Comparison of ENCODE assay signal across 8 cellular contexts in genomic region chr15:65304393-65305143, GRCh38. TPM values are rescaled to one million over a fixed set of nuclear protein-coding genes. Genes with fewer than 3 reads are reported as not detected.
A peak's percentile ranks its signal among the peaks of the same experiment; 100 is the strongest.
DNase-seq lines count a peak whose midpoint lies in the region; ATAC-seq, FAIRE-seq and TF ChIP-seq lines count a peak whose summit lies in the region.

Gene RNU5B-1 (plus strand): TSS chr15:65304677.

- peak within 1 kb of the TSS; percentile 82 for H3K9ac ChIP-seq in BLaER1
- H3K9ac ChIP-seq in HepG2 (ENCODE audit: insufficient read depth, low read depth, low read length) = peak within 1 kb of the TSS; percentile 86

- POLR2A ChIA-PET in HepG2 (lab: Yijun Ruan, JAX) = interaction anchor here (0.6 to 2.4 kb wide), 37 partner anchors 9 to 1141 kb away, joined by 3 to 50 read pairs (median 6); partner anchors contain the start of genes CLPX, DPP8, HACD3 and IGDCC3

- BruUV-seq in HepG2 (replicated peaks; lab: Mats Ljungman, UMichigan) = TSS peak; percentile 99

- CTCF ChIA-PET in HepG2 (lab: Yijun Ruan, JAX; ENCODE audit: low intra/inter-chr PET ratio, low total read pairs) = interaction anchor here (1.0 kb wide), 1 partner anchor 116 kb away, joined by 5 read pairs; no protein-coding TSS in a partner anchor

- H3K4me3 ChIP-seq in BLaER1 (peak within 1 kb of the TSS; percentile 64), HepG2 (replicated peaks in 1 of 3; ENCODE audit: insufficient read depth in 1 of 3, low read depth in 2 of 3, low read length in 3 of 3) (peak within 1 kb of the TSS; percentile 62 to 81 (median 73))

- TF ChIP-seq POLR2A in HepG2 (IDR thresholded peaks at IDR 0.05; ENCODE audit: insufficient read depth in 1 of 2, low read depth in 2 of 2, low read length in 2 of 2) = peak; percentile 98 to 100

- peak; percentile 78 for TF ChIP-seq CTCF in HepG2 (CRISPR knock-in tag; IDR thresholded peaks at IDR 0.05)

- peak; percentile 63 for TF ChIP-seq RAD21 in HepG2 (CRISPR knock-in tag; IDR thresholded peaks at IDR 0.05)

- ATAC-seq in GM19043 (IDR thresholded peaks at IDR 0.05; ENCODE audit: low read depth, unreplicated experiment) (peak; percentile 69), HG03378 (IDR thresholded peaks at IDR 0.05; ENCODE audit: unreplicated experiment) (peak; percentile 69), HepG2 (peak; percentile 62)

- H3K4me1 ChIP-seq in BLaER1 (peaks cover 43% of the 10 kb centered on the region), HepG2 (ENCODE audit: insufficient read depth, low read length) (peaks cover 42% of the 10 kb centered on the region)

- H2AFZ ChIP-seq in HepG2 (ENCODE audit: low read length) = peak within 1 kb of the TSS; percentile 65

- FAIRE-seq in HepG2 (lab: Jason Lieb, UNC) = peak; percentile 61

- H4K20me1 ChIP-seq in BLaER1 (no peaks in the 10 kb centered on the region), HepG2 (ENCODE audit: insufficient read depth, low read length) (no peaks in the 10 kb centered on the region)

- peak within 1 kb of the TSS; percentile 93 for H3K4me2 ChIP-seq in BLaER1
- H3K4me2 ChIP-seq in HepG2 (ENCODE audit: low read depth, low read length) = peak within 1 kb of the TSS; percentile 94

- intact Hi-C loops in HepG2 (cut with micrococcal nuclease; ENCODE audit: unreplicated experiment) = loop anchor here (1.0 kb wide), 2 partner anchors 8 kb away; partner anchors contain the start of gene RNU5A-1

- H3K27me3 ChIP-seq in BLaER1 (no peaks in the 10 kb centered on the region), HepG2 (ENCODE audit: control insufficient read depth in 1 of 2, insufficient read depth in 2 of 2, low read length in 2 of 2) (no peaks in the 10 kb centered on the region; a peak in 1 of 5 replicates)

- peak; percentile 87 for DNase-seq in NCI-H510A treated with DMSO at 0.1 percent for 48 hours (lab: John Stamatoyannopoulos, UW)
- peak; percentile 92 for DNase-seq in activated CD4-positive, alpha-beta T cell treated with anti-CD3 and anti-CD28 coated beads for 48 hours
- DNase-seq in dermis blood vessel endothelial cell = peak; percentile 93
- DNase-seq in HepG2 (ENCODE audit: low spot score) = peak; percentile 93
- peak; percentile 78 to 84 for DNase-seq in stimulated activated CD4-positive, alpha-beta T cell treated with anti-CD3 and anti-CD28 coated beads, Interleukin-2, amount 100 ng/mL, for 48 hours

- TF ChIP-seq EP300 in HepG2 (IDR thresholded peaks at IDR 0.05; ENCODE audit: low read depth in 2 of 2, low read length in 2 of 2) (peak in 1 of 2 experiments; percentile 43; a peak in 2 of 4 replicates), HepG2 (CRISPR knock-in tag; IDR thresholded peaks at IDR 0.05; ENCODE audit: borderline replicate concordance) (no peak)

- H3K27ac ChIP-seq in BLaER1 = peak within 1 kb of the TSS; percentile 94
- H3K27ac ChIP-seq in HepG2 (ENCODE audit: extremely low read length, insufficient read depth, low read length) = peak within 1 kb of the TSS; percentile 91

- WGBS in HepG2 (ENCODE audit: low lambda C conversion rate) = 1% methylated on average over 23 of the region's 23 CpGs

- no peaks in the 10 kb centered on the region for H3K36me3 ChIP-seq in BLaER1
- H3K36me3 ChIP-seq in HepG2 (replicated peaks in 1 of 2; ENCODE audit: control insufficient read depth in 1 of 2, insufficient read depth in 2 of 2, low read length in 2 of 2) = no peaks in the 10 kb centered on the region

- peaks cover 4% of the 10 kb centered on the region for H3K79me2 ChIP-seq in HepG2 (ENCODE audit: insufficient read depth, low read length)

- in situ Hi-C loops in HepG2 (cut with HindIII; ENCODE audit: extremely low pct_ligation_motif_present, low pct_unique_long_range_greater_than_20kb) = no loop called here

- H3K9me3 ChIP-seq in BLaER1 = peaks cover 6% of the 10 kb centered on the region; the same call in 1 of the 2 replicates
- H3K9me3 ChIP-seq in HepG2 (ENCODE audit: low read length) = no peaks in the 10 kb centered on the region

TF ChIP-seq in HepG2, 621 proteins besides CTCF, POLR2A, EP300 and RAD21 (continues in another document):
- TF ChIP-seq ZNF543 (CRISPR knock-in tag; IDR thresholded peaks at IDR 0.05) (peak; percentile 86), ZNF713 (CRISPR knock-in tag; IDR thresholded peaks at IDR 0.05) (no peak), SP5 (CRISPR knock-in tag; IDR thresholded peaks at IDR 0.05; ENCODE audit: borderline replicate concordance, low read depth) (peak; percentile 31; the same call in 1 of the 2 replicates), KLF16 (CRISPR knock-in tag; IDR thresholded peaks at IDR 0.05) (peak in 1 of 2 experiments; percentile 99; a peak in 2 of 4 replicates), ZNF549 (CRISPR knock-in tag; IDR thresholded peaks at IDR 0.05) (no peak), FIP1L1 (IDR thresholded peaks at IDR 0.05; ENCODE audit: borderline replicate concordance, insufficient read depth, low read depth, low read length) (no peak), ZEB1 (IDR thresholded peaks at IDR 0.05; ENCODE audit: insufficient replicate concordance, low read depth) (peak; percentile 63)
- TF ChIP-seq, protein P1, sequence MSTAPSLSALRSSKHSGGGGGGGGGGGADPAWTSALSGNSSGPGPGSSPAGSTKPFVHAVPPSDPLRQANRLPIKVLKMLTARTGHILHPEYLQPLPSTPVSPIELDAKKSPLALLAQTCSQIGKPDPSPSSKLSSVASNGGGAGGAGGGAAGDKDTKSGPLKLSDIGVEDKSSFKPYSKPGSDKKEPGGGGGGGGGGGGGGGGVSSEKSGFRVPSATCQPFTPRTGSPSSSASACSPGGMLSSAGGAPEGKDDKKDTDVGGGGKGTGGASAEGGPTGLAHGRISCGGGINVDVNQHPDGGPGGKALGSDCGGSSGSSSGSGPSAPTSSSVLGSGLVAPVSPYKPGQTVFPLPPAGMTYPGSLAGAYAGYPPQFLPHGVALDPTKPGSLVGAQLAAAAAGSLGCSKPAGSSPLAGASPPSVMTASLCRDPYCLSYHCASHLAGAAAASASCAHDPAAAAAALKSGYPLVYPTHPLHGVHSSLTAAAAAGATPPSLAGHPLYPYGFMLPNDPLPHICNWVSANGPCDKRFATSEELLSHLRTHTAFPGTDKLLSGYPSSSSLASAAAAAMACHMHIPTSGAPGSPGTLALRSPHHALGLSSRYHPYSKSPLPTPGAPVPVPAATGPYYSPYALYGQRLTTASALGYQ (CRISPR knock-in tag; IDR thresholded peaks at IDR 0.05) = peak; percentile 87
- TF ChIP-seq, protein P2, sequence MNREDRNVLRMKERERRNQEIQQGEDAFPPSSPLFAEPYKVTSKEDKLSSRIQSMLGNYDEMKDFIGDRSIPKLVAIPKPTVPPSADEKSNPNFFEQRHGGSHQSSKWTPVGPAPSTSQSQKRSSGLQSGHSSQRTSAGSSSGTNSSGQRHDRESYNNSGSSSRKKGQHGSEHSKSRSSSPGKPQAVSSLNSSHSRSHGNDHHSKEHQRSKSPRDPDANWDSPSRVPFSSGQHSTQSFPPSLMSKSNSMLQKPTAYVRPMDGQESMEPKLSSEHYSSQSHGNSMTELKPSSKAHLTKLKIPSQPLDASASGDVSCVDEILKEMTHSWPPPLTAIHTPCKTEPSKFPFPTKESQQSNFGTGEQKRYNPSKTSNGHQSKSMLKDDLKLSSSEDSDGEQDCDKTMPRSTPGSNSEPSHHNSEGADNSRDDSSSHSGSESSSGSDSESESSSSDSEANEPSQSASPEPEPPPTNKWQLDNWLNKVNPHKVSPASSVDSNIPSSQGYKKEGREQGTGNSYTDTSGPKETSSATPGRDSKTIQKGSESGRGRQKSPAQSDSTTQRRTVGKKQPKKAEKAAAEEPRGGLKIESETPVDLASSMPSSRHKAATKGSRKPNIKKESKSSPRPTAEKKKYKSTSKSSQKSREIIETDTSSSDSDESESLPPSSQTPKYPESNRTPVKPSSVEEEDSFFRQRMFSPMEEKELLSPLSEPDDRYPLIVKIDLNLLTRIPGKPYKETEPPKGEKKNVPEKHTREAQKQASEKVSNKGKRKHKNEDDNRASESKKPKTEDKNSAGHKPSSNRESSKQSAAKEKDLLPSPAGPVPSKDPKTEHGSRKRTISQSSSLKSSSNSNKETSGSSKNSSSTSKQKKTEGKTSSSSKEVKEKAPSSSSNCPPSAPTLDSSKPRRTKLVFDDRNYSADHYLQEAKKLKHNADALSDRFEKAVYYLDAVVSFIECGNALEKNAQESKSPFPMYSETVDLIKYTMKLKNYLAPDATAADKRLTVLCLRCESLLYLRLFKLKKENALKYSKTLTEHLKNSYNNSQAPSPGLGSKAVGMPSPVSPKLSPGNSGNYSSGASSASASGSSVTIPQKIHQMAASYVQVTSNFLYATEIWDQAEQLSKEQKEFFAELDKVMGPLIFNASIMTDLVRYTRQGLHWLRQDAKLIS (CRISPR knock-in tag; IDR thresholded peaks at IDR 0.05) = peak; percentile 98

RNA-seq across cellular contexts. Expression of gene RNU5B-1, which starts in this region (rescaled TPM):
- not detected in 2 replicates for total RNA-seq in dermis blood vessel endothelial cell
- total RNA-seq in HepG2 (2016; rRNA removed; fragmentation: Illumina TruSeq; extraction: Trizol) = 417 and 1,646 TPM in 2 replicates
- total RNA-seq in HepG2 (2016; cell fraction: cytosol; rRNA removed; fragmentation: Illumina TruSeq; extraction: Trizol; ENCODE audit: low read depth) = 2,099 and 2,605 TPM in 2 replicates
- total RNA-seq in HepG2 (2016; cell fraction: insoluble cytoplasmic fraction; rRNA removed; fragmentation: Illumina TruSeq; extraction: Trizol) = 240 and 1,608 TPM in 2 replicates
- 403 and 510 TPM in 2 replicates for total RNA-seq in HepG2 (2016; cell fraction: membrane; rRNA removed; fragmentation: Illumina TruSeq; extraction: Trizol)
- 7,864 and 11,549 TPM in 2 replicates for total RNA-seq in HepG2 (2016; cell fraction: nucleus; rRNA removed; fragmentation: Illumina TruSeq; extraction: Trizol)
- not detected in 2 replicates for polyA plus RNA-seq in HepG2 (2011; rRNA removed)
- not detected in 2 replicates for polyA plus RNA-seq in HepG2 (2011; cell fraction: cytosol; rRNA removed)
- polyA plus RNA-seq in HepG2 (2011; cell fraction: nucleus; rRNA removed) = under 0.01 TPM in 2 replicates
- polyA plus RNA-seq in HepG2 (2012) = not detected in 2 replicates
- polyA plus RNA-seq in HepG2 (2016; cell fraction: cytosol; fragmentation: Illumina TruSeq; extraction: Trizol; ENCODE audit: low read depth) = 44.4 TPM in 1 of 2 replicates, not detected in the other
- polyA plus RNA-seq in HepG2 (2016; cell fraction: insoluble cytoplasmic fraction; fragmentation: Illumina TruSeq; extraction: Trizol; ENCODE audit: low read depth) = not detected in 2 replicates
- polyA plus RNA-seq in HepG2 (2016; cell fraction: membrane; fragmentation: Illumina TruSeq; extraction: Trizol; ENCODE audit: low read depth) = not detected in 2 replicates
- polyA plus RNA-seq in HepG2 (2016; cell fraction: nucleus; fragmentation: Illumina TruSeq; extraction: Trizol; ENCODE audit: insufficient read depth, low read depth) = not detected in 2 replicates
- under 0.01 TPM in 2 replicates for polyA minus RNA-seq in HepG2 (2011; rRNA and poly(A)+ RNA removed; ENCODE audit: low replicate concordance)
- 1,229 and 3,173 TPM in 2 replicates for polyA minus RNA-seq in HepG2 (2011; cell fraction: cytosol; rRNA and poly(A)+ RNA removed)
- polyA minus RNA-seq in HepG2 (2011; cell fraction: nucleus; rRNA and poly(A)+ RNA removed) = under 0.01 TPM in 2 replicates

Comparison
In these comparisons a context has a peak if more than half of its experiments do, and no peak if none do; other contexts are left out.
1. Peak in every context shown above with its lines: DNase-seq, ATAC-seq, H3K4me3 ChIP-seq and H3K27ac ChIP-seq.
2. RNA of gene RNU5B-1 (total RNA-seq): 240 to 11,549 TPM in HepG2; not detected in dermis blood vessel endothelial cell; every median in the first group is over 100 times any median in the second.
3. Peak in DNase-seq in dermis blood vessel endothelial cell; RNA of the gene not detected or under 1 TPM.